21 cellular contexts compared by ENCODE assay signal in genomic region chr21:41600961-41601572, GRCh38.
DNase-seq lines count a peak whose midpoint lies in the region; ATAC-seq and TF ChIP-seq lines count a peak whose summit lies in the region.
"Had no signal": no experiment of that assay in that cellular context is flagged by ENCODE, and none has a peak within 500 bp of the region (broad histone marks: within the 10 kb centered on the region; RNA-seq: fewer than 3 reads in every experiment).

No MANE protein-coding gene starts in this region.

- no peak for TF ChIP-seq EP300 in stomach (IDR thresholded peaks at IDR 0.05)

- H3K36me3 ChIP-seq in DND-41 (ENCODE audit: insufficient read depth, low read length): no peaks in the 10 kb centered on the region
- H3K36me3 ChIP-seq in Peyer's patch: no peaks in the 10 kb centered on the region
- no peaks in the 10 kb centered on the region for H3K36me3 ChIP-seq in stomach
- H3K36me3 ChIP-seq: heart right ventricle had no signal

- no peak overlapping the region for H3K9ac ChIP-seq in DND-41 (ENCODE audit: low read depth, low read length)

- ATAC-seq in DND-41 (ENCODE audit: insufficient read depth, low read depth): peak; percentile 37; the same call in 1 of the 3 replicates
- ATAC-seq: heart right ventricle had no signal

- intact Hi-C loops in stomach (cut with DNase I; ENCODE audit: low total_unique reads): no loop called here

- H3K27me3 ChIP-seq in DND-41 (ENCODE audit: insufficient read depth, low read length, poor library complexity) (no peaks in the 10 kb centered on the region), Peyer's patch (no peaks in the 10 kb centered on the region), stomach (no peaks in the 10 kb centered on the region)

- WGBS in stomach, 5 donors: 68 to 84% (median 83%) methylated on average over 5 to 10 of the region's 10 CpGs

- H3K27ac ChIP-seq in DND-41 (ENCODE audit: low read length) (no peak overlapping the region), Peyer's patch (no peak overlapping the region), stomach (peak overlapping the region; percentile 33 to 69 (median 60))
- H3K27ac ChIP-seq: heart right ventricle had no signal

- no peak overlapping the region for H3K4me2 ChIP-seq in DND-41 (ENCODE audit: insufficient read depth, low read length)
- H3K4me2 ChIP-seq: smooth muscle cell had no signal

- H3K4me3 ChIP-seq in DND-41 (ENCODE audit: low read depth in 1 of 2, low read length in 2 of 2) (no peak overlapping the region), Peyer's patch (no peak overlapping the region), stomach (no peak overlapping the region)
- H3K4me3 ChIP-seq: heart right ventricle, smooth muscle cell had no signal

- H2AFZ ChIP-seq in DND-41 (ENCODE audit: low read depth, low read length): no peak overlapping the region

- no peaks in the 10 kb centered on the region for H4K20me1 ChIP-seq in DND-41 (ENCODE audit: insufficient read depth, low read length)

- H3K79me2 ChIP-seq in DND-41 (ENCODE audit: insufficient read depth, low read length): no peaks in the 10 kb centered on the region

- H3K4me1 ChIP-seq in DND-41 (ENCODE audit: insufficient read depth, low read length) (no peaks in the 10 kb centered on the region), Peyer's patch (peaks cover 0 to 11% (median 0%) of the 10 kb centered on the region in 4 donors), stomach (peaks cover 17 to 48% (median 34%) of the 10 kb centered on the region in 4 donors)

- DNase-seq in DND-41 (no peak), Peyer's patch (peak in 2 of 3 donors; percentile 29 to 39), islet precursor cell (peak; percentile 40), stomach (peak; percentile 22), NOMO-1 (lab: John Stamatoyannopoulos, UW; ENCODE audit: unreplicated experiment in 2 of 2) (no peak), T-helper 9 cell (no peak)
- no peak for DNase-seq in stimulated activated CD4-positive, alpha-beta T cell treated with anti-CD3 and anti-CD28 coated beads, Interleukin-12 subunit alpha, Interleukin-12 subunit beta, amount 100 ng/mL, for 4 hours
- DNase-seq: activated CD4-positive, alpha-beta T cell treated with anti-CD3 and anti-CD28 coated beads, Interleukin-2, amount 50 U/mL, for 48 hours; activated CD4-positive, CD25-positive, alpha-beta regulatory T cell; activated naive CD4-positive, alpha-beta T cell treated with anti-CD3 and anti-CD28 coated beads, Interleukin-2, amount 50 U/mL, for 16 hours; C1 segment of cervical spinal cord; cortex of kidney; heart right ventricle; KBM-7; NCI-H1436; NCI-H2107; NCI-H748 treated with DMSO at 0.1 percent for 48 hours; SHP77 treated with DMSO at 0.1 percent for 48 hours; stimulated activated CD4-positive, alpha-beta T cell treated with anti-CD3 and anti-CD28 coated beads, Interleukin-2, amount 100 ng/mL, for 24 hours; SW 1271 had no signal

- TF ChIP-seq CTCF in DND-41 (IDR thresholded peaks at IDR 0.05; ENCODE audit: borderline replicate concordance, extremely low read depth, low read length, poor library complexity, severe bottlenecking): no peak
- TF ChIP-seq CTCF in Peyer's patch (IDR thresholded peaks at IDR 0.05): no peak
- no peak for TF ChIP-seq CTCF in stomach (IDR thresholded peaks at IDR 0.05)

- H3K9me3 ChIP-seq in DND-41 (ENCODE audit: insufficient read depth, low read length, severe bottlenecking): no peaks in the 10 kb centered on the region
- H3K9me3 ChIP-seq in Peyer's patch: no peaks in the 10 kb centered on the region
- no peaks in the 10 kb centered on the region for H3K9me3 ChIP-seq in stomach
- H3K9me3 ChIP-seq: heart right ventricle had no signal

- TF ChIP-seq POLR2A in Peyer's patch (IDR thresholded peaks at IDR 0.05) (no peak), stomach (IDR thresholded peaks at IDR 0.05) (no peak)

Comparison
In these comparisons a context has a peak if more than half of its experiments do, and no peak if none do; other contexts are left out.
1. DNase-seq: peak in Peyer's patch (2 of 3), islet precursor cell (single experiment) and stomach (single experiment); none in DND-41 (single experiment), stimulated activated CD4-positive, alpha-beta T cell treated with anti-CD3 and anti-CD28 coated beads, Interleukin-12 subunit alpha, Interleukin-12 subunit beta, amount 100 ng/mL, for 4 hours (single experiment), NOMO-1 (0 of 2) and T-helper 9 cell (single experiment).
2. H3K27ac ChIP-seq: peak in stomach (5 of 5); none in DND-41 (single experiment) and Peyer's patch (0 of 4).